Comparison of ENCODE assay signal across 1 cellular context in the genomic region with DNA sequence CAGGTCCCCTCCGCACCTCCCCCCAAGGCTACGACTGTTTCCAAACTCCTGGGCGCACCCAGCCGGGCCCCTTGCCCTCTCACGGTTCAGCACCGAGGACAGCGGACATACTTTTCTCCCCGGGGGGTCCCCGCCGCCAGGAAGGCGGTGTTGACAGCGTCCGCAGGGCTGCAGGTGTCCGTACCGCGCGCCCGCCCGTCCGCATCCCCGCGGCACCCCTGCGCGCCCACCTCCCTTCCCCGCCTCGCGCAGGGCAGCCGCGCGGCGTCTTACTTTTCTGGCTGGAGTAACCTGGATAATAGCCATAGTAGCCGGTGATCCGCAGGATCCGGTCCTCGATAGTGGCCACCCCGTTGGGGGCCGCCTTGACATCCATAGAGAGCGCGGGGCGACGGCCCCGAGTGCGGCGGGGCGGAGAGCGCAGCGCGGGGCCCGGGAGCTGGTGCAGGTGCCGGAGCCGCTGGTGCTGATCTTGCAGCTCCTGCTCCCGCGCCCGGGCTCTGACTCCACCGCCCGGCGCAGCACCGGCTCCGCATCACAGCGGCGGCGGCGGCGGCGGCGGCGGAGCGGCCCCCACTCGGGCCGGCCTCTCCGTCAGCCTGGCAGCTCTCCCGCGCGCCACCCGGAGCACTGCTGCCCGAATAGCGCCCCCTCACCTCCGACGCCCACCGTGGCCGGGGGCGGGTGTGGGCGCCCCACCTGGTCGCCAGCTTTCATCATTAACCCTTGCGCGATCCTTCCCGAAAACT.
TF ChIP-seq lines count a peak whose summit lies in the region.

A gene (minus strand): TSS at position 643 of the 749 bp plus-strand sequence.

TF ChIP-seq in WTC11, 78 proteins besides CTCF, POLR2A, EP300 and RAD21 (continued from another document):
- TF ChIP-seq, protein P1, sequence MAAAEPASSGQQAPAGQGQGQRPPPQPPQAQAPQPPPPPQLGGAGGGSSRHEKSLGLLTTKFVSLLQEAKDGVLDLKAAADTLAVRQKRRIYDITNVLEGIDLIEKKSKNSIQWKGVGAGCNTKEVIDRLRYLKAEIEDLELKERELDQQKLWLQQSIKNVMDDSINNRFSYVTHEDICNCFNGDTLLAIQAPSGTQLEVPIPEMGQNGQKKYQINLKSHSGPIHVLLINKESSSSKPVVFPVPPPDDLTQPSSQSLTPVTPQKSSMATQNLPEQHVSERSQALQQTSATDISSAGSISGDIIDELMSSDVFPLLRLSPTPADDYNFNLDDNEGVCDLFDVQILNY (CRISPR knock-in tag; IDR thresholded peaks at IDR 0.05): peak; percentile 40; the same call in 1 of the 2 replicates
- TF ChIP-seq, protein P2, sequence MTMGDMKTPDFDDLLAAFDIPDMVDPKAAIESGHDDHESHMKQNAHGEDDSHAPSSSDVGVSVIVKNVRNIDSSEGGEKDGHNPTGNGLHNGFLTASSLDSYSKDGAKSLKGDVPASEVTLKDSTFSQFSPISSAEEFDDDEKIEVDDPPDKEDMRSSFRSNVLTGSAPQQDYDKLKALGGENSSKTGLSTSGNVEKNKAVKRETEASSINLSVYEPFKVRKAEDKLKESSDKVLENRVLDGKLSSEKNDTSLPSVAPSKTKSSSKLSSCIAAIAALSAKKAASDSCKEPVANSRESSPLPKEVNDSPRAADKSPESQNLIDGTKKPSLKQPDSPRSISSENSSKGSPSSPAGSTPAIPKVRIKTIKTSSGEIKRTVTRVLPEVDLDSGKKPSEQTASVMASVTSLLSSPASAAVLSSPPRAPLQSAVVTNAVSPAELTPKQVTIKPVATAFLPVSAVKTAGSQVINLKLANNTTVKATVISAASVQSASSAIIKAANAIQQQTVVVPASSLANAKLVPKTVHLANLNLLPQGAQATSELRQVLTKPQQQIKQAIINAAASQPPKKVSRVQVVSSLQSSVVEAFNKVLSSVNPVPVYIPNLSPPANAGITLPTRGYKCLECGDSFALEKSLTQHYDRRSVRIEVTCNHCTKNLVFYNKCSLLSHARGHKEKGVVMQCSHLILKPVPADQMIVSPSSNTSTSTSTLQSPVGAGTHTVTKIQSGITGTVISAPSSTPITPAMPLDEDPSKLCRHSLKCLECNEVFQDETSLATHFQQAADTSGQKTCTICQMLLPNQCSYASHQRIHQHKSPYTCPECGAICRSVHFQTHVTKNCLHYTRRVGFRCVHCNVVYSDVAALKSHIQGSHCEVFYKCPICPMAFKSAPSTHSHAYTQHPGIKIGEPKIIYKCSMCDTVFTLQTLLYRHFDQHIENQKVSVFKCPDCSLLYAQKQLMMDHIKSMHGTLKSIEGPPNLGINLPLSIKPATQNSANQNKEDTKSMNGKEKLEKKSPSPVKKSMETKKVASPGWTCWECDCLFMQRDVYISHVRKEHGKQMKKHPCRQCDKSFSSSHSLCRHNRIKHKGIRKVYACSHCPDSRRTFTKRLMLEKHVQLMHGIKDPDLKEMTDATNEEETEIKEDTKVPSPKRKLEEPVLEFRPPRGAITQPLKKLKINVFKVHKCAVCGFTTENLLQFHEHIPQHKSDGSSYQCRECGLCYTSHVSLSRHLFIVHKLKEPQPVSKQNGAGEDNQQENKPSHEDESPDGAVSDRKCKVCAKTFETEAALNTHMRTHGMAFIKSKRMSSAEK (CRISPR knock-in tag; IDR thresholded peaks at IDR 0.05; ENCODE audit: borderline replicate concordance): no peak
- TF ChIP-seq RELA (CRISPR knock-in tag; IDR thresholded peaks at IDR 0.05; ENCODE audit: borderline replicate concordance) (peak; percentile 52; the same call in 1 of the 2 replicates), IRF2 (CRISPR knock-in tag; IDR thresholded peaks at IDR 0.05; ENCODE audit: borderline replicate concordance, low read depth) (no peak), ZNF263 (CRISPR knock-in tag; IDR thresholded peaks at IDR 0.05; ENCODE audit: low read depth) (no peak), TP53 (CRISPR knock-in tag; IDR thresholded peaks at IDR 0.05) (peak; percentile 65), SP1 (CRISPR knock-in tag; conservative IDR thresholded peaks at IDR 0.05) (0 out of 2 replicates have a peak, but pooled peaks have one; percentile 39), SMAD3 (CRISPR knock-in tag; IDR thresholded peaks at IDR 0.05; ENCODE audit: borderline replicate concordance) (peak; percentile 71; the same call in 1 of the 2 replicates), JUN (CRISPR knock-in tag; IDR thresholded peaks at IDR 0.05) (0 out of 2 replicates have a peak, but pooled peaks have one; percentile 44), NR1H2 (CRISPR knock-in tag; IDR thresholded peaks at IDR 0.05) (no peak), SOX15 (CRISPR knock-in tag; IDR thresholded peaks at IDR 0.05) (no peak), ELF4 (CRISPR knock-in tag; IDR thresholded peaks at IDR 0.05; ENCODE audit: low read depth) (no peak), FOXJ3 (CRISPR knock-in tag; IDR thresholded peaks at IDR 0.05; ENCODE audit: borderline replicate concordance) (no peak), ZNF138 (CRISPR knock-in tag; conservative IDR thresholded peaks at IDR 0.05) (no peak; the same call in 1 of the 2 replicates)
- TF ChIP-seq, protein P3, sequence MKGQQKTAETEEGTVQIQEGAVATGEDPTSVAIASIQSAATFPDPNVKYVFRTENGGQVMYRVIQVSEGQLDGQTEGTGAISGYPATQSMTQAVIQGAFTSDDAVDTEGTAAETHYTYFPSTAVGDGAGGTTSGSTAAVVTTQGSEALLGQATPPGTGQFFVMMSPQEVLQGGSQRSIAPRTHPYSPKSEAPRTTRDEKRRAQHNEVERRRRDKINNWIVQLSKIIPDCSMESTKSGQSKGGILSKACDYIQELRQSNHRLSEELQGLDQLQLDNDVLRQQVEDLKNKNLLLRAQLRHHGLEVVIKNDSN (CRISPR knock-in tag; IDR thresholded peaks at IDR 0.05): peak; percentile 42; the same call in 1 of the 2 replicates
- TF ChIP-seq, protein P4, sequence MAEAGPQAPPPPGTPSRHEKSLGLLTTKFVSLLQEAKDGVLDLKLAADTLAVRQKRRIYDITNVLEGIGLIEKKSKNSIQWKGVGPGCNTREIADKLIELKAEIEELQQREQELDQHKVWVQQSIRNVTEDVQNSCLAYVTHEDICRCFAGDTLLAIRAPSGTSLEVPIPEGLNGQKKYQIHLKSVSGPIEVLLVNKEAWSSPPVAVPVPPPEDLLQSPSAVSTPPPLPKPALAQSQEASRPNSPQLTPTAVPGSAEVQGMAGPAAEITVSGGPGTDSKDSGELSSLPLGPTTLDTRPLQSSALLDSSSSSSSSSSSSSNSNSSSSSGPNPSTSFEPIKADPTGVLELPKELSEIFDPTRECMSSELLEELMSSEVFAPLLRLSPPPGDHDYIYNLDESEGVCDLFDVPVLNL (CRISPR knock-in tag; IDR thresholded peaks at IDR 0.05; ENCODE audit: borderline replicate concordance, low read depth): no peak
- TF ChIP-seq, protein P5, sequence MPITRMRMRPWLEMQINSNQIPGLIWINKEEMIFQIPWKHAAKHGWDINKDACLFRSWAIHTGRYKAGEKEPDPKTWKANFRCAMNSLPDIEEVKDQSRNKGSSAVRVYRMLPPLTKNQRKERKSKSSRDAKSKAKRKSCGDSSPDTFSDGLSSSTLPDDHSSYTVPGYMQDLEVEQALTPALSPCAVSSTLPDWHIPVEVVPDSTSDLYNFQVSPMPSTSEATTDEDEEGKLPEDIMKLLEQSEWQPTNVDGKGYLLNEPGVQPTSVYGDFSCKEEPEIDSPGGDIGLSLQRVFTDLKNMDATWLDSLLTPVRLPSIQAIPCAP (CRISPR knock-in tag; IDR thresholded peaks at IDR 0.05): 0 out of 2 replicates have a peak, but pooled peaks have one; percentile 82
TF ChIP-seq in WTC11: peak in this region for 28.
